ENCODE assay signal across 7 cellular contexts in the genomic region with DNA sequence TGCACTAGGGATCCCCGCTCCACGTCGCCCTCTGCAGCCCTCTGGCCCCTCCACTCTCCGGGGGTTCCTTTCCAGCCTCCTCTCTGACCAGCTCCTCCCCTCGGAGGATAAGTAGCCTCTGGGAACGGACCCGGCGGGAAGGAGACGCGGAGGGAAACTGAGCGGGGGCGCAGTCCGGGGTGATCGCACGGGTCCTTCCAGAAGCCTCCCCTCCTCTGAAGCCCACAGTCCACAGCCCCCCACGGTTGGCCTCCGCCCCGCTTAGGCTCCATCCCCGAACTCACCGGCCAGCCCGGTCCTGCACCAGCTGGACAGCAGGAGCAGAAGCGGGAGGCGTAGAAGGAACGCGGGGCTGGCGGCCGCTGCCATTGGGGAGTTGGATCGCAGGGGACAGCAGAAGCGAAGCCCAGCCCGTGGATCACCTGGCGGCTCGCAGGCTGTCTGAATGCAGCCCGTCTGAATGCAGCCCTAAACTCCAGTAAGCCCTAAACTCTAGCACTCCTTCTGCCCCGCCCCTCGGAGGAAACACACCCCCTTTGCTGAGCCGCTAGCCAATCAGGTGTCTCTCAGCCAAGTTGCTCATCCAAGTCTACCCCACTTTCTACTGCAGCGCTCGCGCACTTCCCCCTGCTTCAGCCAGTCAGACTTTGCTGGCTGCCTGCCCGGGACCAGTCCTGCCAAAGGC. TPM values are rescaled to one million over a fixed set of nuclear protein-coding genes. Genes with fewer than 3 reads are reported as not detected.
DNase-seq lines count a peak whose midpoint lies in the region; ATAC-seq and TF ChIP-seq lines count a peak whose summit lies in the region.

RAET1G (minus strand) TSS at position 480 of the 685 bp plus-strand sequence; CDS start at position 369, 111 bp downstream.

- no peaks in the 10 kb centered on the region for H3K36me3 Mint-ChIP-seq in MCF 10A (ENCODE audit: insufficient read depth, unreplicated experiment)

- H3K27me3 ChIP-seq in WERI-Rb-1 (ENCODE audit: insufficient read depth, low read depth, severe bottlenecking) (peaks cover 51% of the 10 kb centered on the region), iPS DF 6.9 (ENCODE audit: control insufficient read depth, insufficient read depth, low read length) (peaks cover 45% of the 10 kb centered on the region), vagina (no peaks in the 10 kb centered on the region)

- POLR2A ChIA-PET in MCF 10A (lab: Yijun Ruan, JAX) = interaction anchor here (0.6 to 3.4 kb wide), 7 partner anchors 22 to 857 kb away, joined by 3 to 14 read pairs (median 3); no protein-coding TSS in a partner anchor

- no peak for TF ChIP-seq POLR2A in vagina (IDR thresholded peaks at IDR 0.05)

- H3K27ac Mint-ChIP-seq in MCF 10A (ENCODE audit: low read depth, unreplicated experiment) = no peak within 1 kb of the TSS

- no peaks in the 10 kb centered on the region for H3K36me3 ChIP-seq in WERI-Rb-1
- no peaks in the 10 kb centered on the region for H3K36me3 ChIP-seq in iPS DF 6.9 (ENCODE audit: control insufficient read depth, insufficient read depth, low read length)
- H3K36me3 ChIP-seq in vagina = no peaks in the 10 kb centered on the region

- H3K4me3 ChIP-seq in WERI-Rb-1 (ENCODE audit: low read depth, low read length) (peak within 1 kb of the TSS; percentile 44), iPS DF 6.9 (ENCODE audit: low read length) (peak within 1 kb of the TSS; percentile 56), retinal pigment epithelial cell (ENCODE audit: low read length) (peak within 1 kb of the TSS; percentile 66), vagina (peak within 1 kb of the TSS; percentile 50 to 55)

- H3K4me1 Mint-ChIP-seq in MCF 10A (ENCODE audit: insufficient read depth, unreplicated experiment) = peaks cover 21% of the 10 kb centered on the region

- no CpG with 5 or more reads among the region's 40 CpGs for WGBS in iPS DF 6.9 (ENCODE audit: insufficient coverage, insufficient read length)

- TF ChIP-seq CTCF in WERI-Rb-1 (IDR thresholded peaks at IDR 0.05; ENCODE audit: low read depth, low read length) (no peak), MCF 10A (IDR thresholded peaks at IDR 0.05; ENCODE audit: unreplicated experiment) (no peak), retinal pigment epithelial cell (conservative IDR thresholded peaks at IDR 0.05; ENCODE audit: low read depth, low read length) (no peak), vagina (IDR thresholded peaks at IDR 0.05) (no peak)

- no TSS peak for BruUV-seq in MCF 10A (replicated peaks; lab: Mats Ljungman, UMichigan)

- H3K27ac ChIP-seq in WERI-Rb-1 (no peak within 1 kb of the TSS), iPS DF 6.9 (ENCODE audit: low read length) (no peak within 1 kb of the TSS), vagina (no peak within 1 kb of the TSS)

- CTCF ChIA-PET in MCF 10A (lab: Yijun Ruan, JAX) = interaction anchor here (0.6 to 3.9 kb wide), 6 partner anchors 37 to 88 kb away, joined by 3 to 43 read pairs (median 3); no protein-coding TSS in a partner anchor

- peak; percentile 55 for DNase-seq in NCI-H2107 (lab: John Stamatoyannopoulos, UW)
- DNase-seq in WERI-Rb-1 = peak; percentile 89
- DNase-seq in MCF 10A (ENCODE audit: unreplicated experiment) = peak; percentile 96
- peak; percentile 82 for DNase-seq in iPS DF 6.9 (ENCODE audit: low read depth, low spot score)
- peak; percentile 86 for DNase-seq in retinal pigment epithelial cell (ENCODE audit: low read depth)
- DNase-seq in vagina (ENCODE audit: extremely low spot score in 2 of 2) = peak in 1 of 2 donors; percentile 94

- H3K4me1 ChIP-seq in iPS DF 6.9 (ENCODE audit: control insufficient read depth, insufficient read depth, low read length) = no peaks in the 10 kb centered on the region; the same call in 1 of the 2 replicates
- peaks cover 23% of the 10 kb centered on the region for H3K4me1 ChIP-seq in vagina

- peak; percentile 80 for ATAC-seq in GM19438 (IDR thresholded peaks at IDR 0.05; ENCODE audit: low read depth, unreplicated experiment)

- no peaks in the 10 kb centered on the region for H3K9me3 Mint-ChIP-seq in MCF 10A (ENCODE audit: unreplicated experiment)

- intact Hi-C loops in MCF 10A (cut with micrococcal nuclease) (loop anchor here (2.0 to 10.0 kb wide), 2 partner anchors 58 to 378 kb away; partner anchors contain the start of genes LRP11 and PPIL4), vagina (cut with DNase I) (loop anchor here (2.0 kb wide), 1 partner anchor 58 kb away; the partner anchor contains the start of gene LRP11)

- H3K9me3 ChIP-seq in WERI-Rb-1 (ENCODE audit: severe bottlenecking) (no peaks in the 10 kb centered on the region), iPS DF 6.9 (ENCODE audit: control insufficient read depth, insufficient read depth, low read length) (no peaks in the 10 kb centered on the region), vagina (no peaks in the 10 kb centered on the region)

- H3K4me3 Mint-ChIP-seq in MCF 10A (ENCODE audit: unreplicated experiment) = peak within 1 kb of the TSS; percentile 81

- peaks cover 2% of the 10 kb centered on the region for H3K27me3 Mint-ChIP-seq in MCF 10A (ENCODE audit: insufficient read depth, unreplicated experiment)

RNA-seq across cellular contexts. Expression of gene RAET1G, which starts in this region (rescaled TPM):
- total RNA-seq in MCF 10A (2022) (8.3 and 9.9 TPM in 2 replicates), vagina (4.9 TPM)
